Comparison of ENCODE assay signal across 14 cellular contexts in genomic region chr10:26567349-26567721, GRCh38.
DNase-seq lines count a peak whose midpoint lies in the region; ATAC-seq, FAIRE-seq and TF ChIP-seq lines count a peak whose summit lies in the region.
"Had no signal": no experiment of that assay in that cellular context is flagged by ENCODE, and none has a peak within 500 bp of the region (broad histone marks: within the 10 kb centered on the region; RNA-seq: fewer than 3 reads in every experiment).

No MANE protein-coding gene starts in this region.

- H3K4me3 Mint-ChIP-seq in mesothelial cell of epicardium = peak overlapping the region; percentile 67
- H3K4me3 Mint-ChIP-seq in stimulated activated effector memory CD8-positive, alpha-beta T cell treated with anti-CD3 and anti-CD28 coated beads, Interleukin-12 subunit alpha, Interleukin-12 subunit beta, amount 100 ng/mL, for 72 hours = no peak overlapping the region
- no peak overlapping the region for H3K4me3 Mint-ChIP-seq in effector memory CD8-positive, alpha-beta T cell
- H3K4me3 Mint-ChIP-seq: activated B cell treated with CpG ODN at 0.5 μM for 24 hours, CD14-positive monocyte had no signal

- H3K4me2 ChIP-seq in HepG2 (ENCODE audit: low read depth, low read length) = peak overlapping the region; percentile 27; the same call in 1 of the 2 replicates

- in situ Hi-C loops in HepG2 (cut with HindIII; ENCODE audit: extremely low pct_ligation_motif_present, low pct_unique_long_range_greater_than_20kb) = no loop called here

- no peak for ATAC-seq in HepG2
- ATAC-seq in right lobe of liver = no peak
- no peak for ATAC-seq in stimulated activated effector memory CD8-positive, alpha-beta T cell treated with anti-CD3 and anti-CD28 coated beads, Interleukin-12 subunit alpha, Interleukin-12 subunit beta, amount 100 ng/mL, for 72 hours
- ATAC-seq in effector memory CD8-positive, alpha-beta T cell (replicated peaks) = no peak
- ATAC-seq: stimulated activated naive B cell treated with anti-CD40 and anti-IgM and Interleukin-4, amounts not matched to agents 10 μg/mL and 1 μg/mL and 100 μg/mL, for 72 hours had no signal

- no peak overlapping the region for H2AFZ ChIP-seq in HepG2 (ENCODE audit: low read length)

- peaks cover 14% of the 10 kb centered on the region for H3K27me3 Mint-ChIP-seq in mesothelial cell of epicardium (ENCODE audit: low read depth)
- H3K27me3 Mint-ChIP-seq in effector memory CD8-positive, alpha-beta T cell = no peaks in the 10 kb centered on the region
- H3K27me3 Mint-ChIP-seq: activated B cell treated with CpG ODN at 0.5 μM for 24 hours; stimulated activated naive B cell treated with anti-CD40 and anti-IgM and Interleukin-4, amounts not matched to agents 10 μg/mL and 1 μg/mL and 100 μg/mL, for 72 hours had no signal

- H3K4me1 ChIP-seq in HepG2 (ENCODE audit: insufficient read depth, low read length) (no peaks in the 10 kb centered on the region), right lobe of liver (peaks cover 0 to 9% (median 0%) of the 10 kb centered on the region in 4 donors), ectodermal cell (ENCODE audit: control insufficient read depth, insufficient read depth, low read length) (no peaks in the 10 kb centered on the region)

- H3K36me3 ChIP-seq in HepG2 (replicated peaks in 1 of 2; ENCODE audit: control insufficient read depth in 1 of 2, insufficient read depth in 2 of 2, low read length in 2 of 2) = no peaks in the 10 kb centered on the region
- peaks cover 3 to 50% (median 18%) of the 10 kb centered on the region in 4 donors for H3K36me3 ChIP-seq in right lobe of liver
- no peaks in the 10 kb centered on the region for H3K36me3 ChIP-seq in ectodermal cell (ENCODE audit: control insufficient read depth, insufficient read depth, low read length)

- FAIRE-seq in HepG2 (lab: Jason Lieb, UNC) = no peak

- CTCF ChIA-PET in HepG2 (lab: Yijun Ruan, JAX; ENCODE audit: low intra/inter-chr PET ratio, low total read pairs) = no interaction called here

- TF ChIP-seq RAD21 in HepG2 (CRISPR knock-in tag; IDR thresholded peaks at IDR 0.05) = no peak

- DNase-seq in HepG2 (ENCODE audit: low spot score) (no peak), right lobe of liver (no peak), mesothelial cell of epicardium (ENCODE audit: low spot score in 2 of 2, unreplicated experiment in 2 of 2) (no peak)
- no peak for DNase-seq in stimulated activated effector memory CD8-positive, alpha-beta T cell treated with anti-CD3 and anti-CD28 coated beads, Interleukin-12 subunit alpha, Interleukin-12 subunit beta, amount 100 ng/mL, for 72 hours (ENCODE audit: low spot score in 2 of 2)
- no peak for DNase-seq in effector memory CD8-positive, alpha-beta T cell
- no peak for DNase-seq in activated T-cell treated with anti-CD3 and anti-CD28 coated beads, Interleukin-2, amount 50 U/mL, for 1 hour
- DNase-seq in stimulated activated CD8-positive, alpha-beta memory T cell treated with anti-CD3 and anti-CD28 coated beads, Interleukin-4, amount 100 ng/mL, for 48 hours = no peak
- DNase-seq: activated B cell treated with CpG ODN at 0.5 μM for 24 hours; activated effector memory CD4-positive, alpha-beta T cell treated with anti-CD3 and anti-CD28 coated beads, Interleukin-2, amount 50 U/mL, for 16 hours; NCI-H1930; RPMI8226; stimulated activated naive B cell treated with anti-CD40 and anti-IgM and Interleukin-4, amounts not matched to agents 10 μg/mL and 1 μg/mL and 100 μg/mL, for 72 hours had no signal

- no peaks in the 10 kb centered on the region for H3K9me3 ChIP-seq in HepG2 (ENCODE audit: low read length)
- no peaks in the 10 kb centered on the region for H3K9me3 ChIP-seq in right lobe of liver
- no peaks in the 10 kb centered on the region for H3K9me3 ChIP-seq in ectodermal cell (ENCODE audit: control insufficient read depth, low read length)

- intact Hi-C loops in HepG2 (cut with micrococcal nuclease; ENCODE audit: unreplicated experiment) (no loop called here), right lobe of liver (cut with DNase I) (no loop called here)

- peaks cover 16% of the 10 kb centered on the region for H3K9me3 Mint-ChIP-seq in mesothelial cell of epicardium
- peaks cover 5% of the 10 kb centered on the region for H3K9me3 Mint-ChIP-seq in stimulated activated effector memory CD8-positive, alpha-beta T cell treated with anti-CD3 and anti-CD28 coated beads, Interleukin-12 subunit alpha, Interleukin-12 subunit beta, amount 100 ng/mL, for 72 hours
- no peaks in the 10 kb centered on the region for H3K9me3 Mint-ChIP-seq in effector memory CD8-positive, alpha-beta T cell

- 49% methylated on average over 11 of the region's 11 CpGs for WGBS in HepG2 (ENCODE audit: low lambda C conversion rate)
- 61% methylated on average over 6 of the region's 11 CpGs for WGBS in right lobe of liver (ENCODE audit: insufficient coverage, low coverage, low lambda C conversion rate, missing lambda C conversion rate)
- 16 to 20% methylated on average over 11 of the region's 11 CpGs for WGBS in ectodermal cell, 2 experiments

- H3K4me3 ChIP-seq in HepG2 (replicated peaks in 1 of 3; ENCODE audit: insufficient read depth in 1 of 3, low read depth in 2 of 3, low read length in 3 of 3) (no peak overlapping the region), right lobe of liver (no peak overlapping the region), ectodermal cell (ENCODE audit: insufficient read depth, low read depth, low read length) (peak overlapping the region; percentile 35)

- H3K27ac ChIP-seq in HepG2 (ENCODE audit: extremely low read length, insufficient read depth, low read length) (no peak overlapping the region), right lobe of liver (no peak overlapping the region), ectodermal cell (ENCODE audit: insufficient read depth, low read depth, low read length, poor library complexity, severe bottlenecking) (no peak overlapping the region)

- no peaks in the 10 kb centered on the region for H3K36me3 Mint-ChIP-seq in mesothelial cell of epicardium
- peaks cover 91% of the 10 kb centered on the region for H3K36me3 Mint-ChIP-seq in stimulated activated effector memory CD8-positive, alpha-beta T cell treated with anti-CD3 and anti-CD28 coated beads, Interleukin-12 subunit alpha, Interleukin-12 subunit beta, amount 100 ng/mL, for 72 hours
- peaks cover 82% of the 10 kb centered on the region for H3K36me3 Mint-ChIP-seq in effector memory CD8-positive, alpha-beta T cell (ENCODE audit: insufficient read depth)

- peaks cover 5% of the 10 kb centered on the region for H3K4me1 Mint-ChIP-seq in mesothelial cell of epicardium
- H3K4me1 Mint-ChIP-seq in stimulated activated effector memory CD8-positive, alpha-beta T cell treated with anti-CD3 and anti-CD28 coated beads, Interleukin-12 subunit alpha, Interleukin-12 subunit beta, amount 100 ng/mL, for 72 hours = no peaks in the 10 kb centered on the region
- H3K4me1 Mint-ChIP-seq in effector memory CD8-positive, alpha-beta T cell (ENCODE audit: low read depth in 2 of 2) = peaks cover 0 to 3% of the 10 kb centered on the region in 2 donors
- H3K4me1 Mint-ChIP-seq: activated B cell treated with CpG ODN at 0.5 μM for 24 hours; stimulated activated naive B cell treated with anti-CD40 and anti-IgM and Interleukin-4, amounts not matched to agents 10 μg/mL and 1 μg/mL and 100 μg/mL, for 72 hours had no signal

- no peak for TF ChIP-seq POLR2A in HepG2 (IDR thresholded peaks at IDR 0.05; ENCODE audit: insufficient read depth in 1 of 2, low read depth in 2 of 2, low read length in 2 of 2)
- no peak for TF ChIP-seq POLR2A in right lobe of liver (IDR thresholded peaks at IDR 0.05)

- H4K20me1 ChIP-seq in HepG2 (ENCODE audit: insufficient read depth, low read length) = no peaks in the 10 kb centered on the region

- no peak overlapping the region for H3K9ac ChIP-seq in HepG2 (ENCODE audit: insufficient read depth, low read depth, low read length)

- BruUV-seq in HepG2 (replicated peaks; lab: Mats Ljungman, UMichigan) = no TSS peak

- no peak overlapping the region for H3K27ac Mint-ChIP-seq in mesothelial cell of epicardium
- no peak overlapping the region for H3K27ac Mint-ChIP-seq in stimulated activated effector memory CD8-positive, alpha-beta T cell treated with anti-CD3 and anti-CD28 coated beads, Interleukin-12 subunit alpha, Interleukin-12 subunit beta, amount 100 ng/mL, for 72 hours
- H3K27ac Mint-ChIP-seq in effector memory CD8-positive, alpha-beta T cell = no peak overlapping the region
- H3K27ac Mint-ChIP-seq: activated B cell treated with CpG ODN at 0.5 μM for 24 hours; stimulated activated naive B cell treated with anti-CD40 and anti-IgM and Interleukin-4, amounts not matched to agents 10 μg/mL and 1 μg/mL and 100 μg/mL, for 72 hours had no signal

- no peaks in the 10 kb centered on the region for H3K79me2 ChIP-seq in HepG2 (ENCODE audit: insufficient read depth, low read length)

- TF ChIP-seq CTCF in HepG2 (CRISPR knock-in tag; IDR thresholded peaks at IDR 0.05) (no peak), right lobe of liver (IDR thresholded peaks at IDR 0.05) (no peak), mesothelial cell of epicardium (IDR thresholded peaks at IDR 0.05; ENCODE audit: unreplicated experiment) (no peak)

- POLR2A ChIA-PET in HepG2 (lab: Yijun Ruan, JAX) = no interaction called here

- peaks cover 0 to 10% of the 10 kb centered on the region in 2 experiments; a peak in 1 of 5 replicates for H3K27me3 ChIP-seq in HepG2 (ENCODE audit: control insufficient read depth in 1 of 2, insufficient read depth in 2 of 2, low read length in 2 of 2)
- no peaks in the 10 kb centered on the region for H3K27me3 ChIP-seq in right lobe of liver
- H3K27me3 ChIP-seq in ectodermal cell (ENCODE audit: control insufficient read depth, insufficient read depth, low read length, poor library complexity, severe bottlenecking) = peaks cover 39% of the 10 kb centered on the region

- TF ChIP-seq EP300 in HepG2 (IDR thresholded peaks at IDR 0.05; ENCODE audit: low read depth in 2 of 2, low read length in 2 of 2) (no peak), HepG2 (CRISPR knock-in tag; IDR thresholded peaks at IDR 0.05; ENCODE audit: borderline replicate concordance) (no peak)

TF ChIP-seq in HepG2, 621 proteins besides CTCF, POLR2A, EP300 and RAD21 (continues in another document):
- TF ChIP-seq ZNF446 (CRISPR knock-in tag; IDR thresholded peaks at IDR 0.05) (no peak), MED1 (CRISPR knock-in tag; IDR thresholded peaks at IDR 0.05) (no peak), PBX2 (CRISPR knock-in tag; IDR thresholded peaks at IDR 0.05) (no peak), ZNF460 (CRISPR knock-in tag; IDR thresholded peaks at IDR 0.05; ENCODE audit: borderline replicate concordance) (no peak), ZNF431 (CRISPR knock-in tag; IDR thresholded peaks at IDR 0.05; ENCODE audit: borderline replicate concordance, low read depth) (no peak), ZNF749 (CRISPR knock-in tag; IDR thresholded peaks at IDR 0.05; ENCODE audit: borderline replicate concordance) (no peak)
